9 cellular contexts compared by ENCODE assay signal in genomic region chr3:158918008-158918407, GRCh38.
DNase-seq lines count a peak whose midpoint lies in the region; TF ChIP-seq lines count a peak whose summit lies in the region.
"Had no signal": no experiment of that assay in that cellular context is flagged by ENCODE, and none has a peak within 500 bp of the region (broad histone marks: within the 10 kb centered on the region; RNA-seq: fewer than 3 reads in every experiment).

No MANE protein-coding gene starts in this region.

- no peaks in the 10 kb centered on the region for H3K9me3 Mint-ChIP-seq in osteocyte (ENCODE audit: unreplicated experiment)

- H3K27me3 ChIP-seq in SJCRH30: no peaks in the 10 kb centered on the region
- no peaks in the 10 kb centered on the region for H3K27me3 ChIP-seq in esophagus muscularis mucosa
- H3K27me3 ChIP-seq in uterus: no peaks in the 10 kb centered on the region
- H3K27me3 ChIP-seq: neutrophil had no signal

- H3K4me3 Mint-ChIP-seq in osteocyte (ENCODE audit: unreplicated experiment): no peak overlapping the region

- no peak overlapping the region for H3K4me3 ChIP-seq in Jurkat, Clone E6-1 (ENCODE audit: low read length)
- H3K4me3 ChIP-seq in SJCRH30: no peak overlapping the region
- H3K4me3 ChIP-seq in esophagus muscularis mucosa: no peak overlapping the region
- no peak overlapping the region for H3K4me3 ChIP-seq in uterus

- TF ChIP-seq CTCF in esophagus muscularis mucosa (IDR thresholded peaks at IDR 0.05) (peak in 2 of 3 experiments; percentile 24 to 38), osteocyte (IDR thresholded peaks at IDR 0.05) (peak; percentile 69), uterus (IDR thresholded peaks at IDR 0.05) (no peak)

- H3K27ac ChIP-seq in SJCRH30 (no peak overlapping the region), esophagus muscularis mucosa (replicated peaks in 1 of 4) (no peak overlapping the region), uterus (no peak overlapping the region)
- H3K27ac ChIP-seq: neutrophil had no signal

- H3K9me3 ChIP-seq in SJCRH30 (replicated peaks): no peaks in the 10 kb centered on the region
- H3K9me3 ChIP-seq in esophagus muscularis mucosa: no peaks in the 10 kb centered on the region
- H3K9me3 ChIP-seq in uterus: no peaks in the 10 kb centered on the region
- H3K9me3 ChIP-seq: neutrophil had no signal

- no peaks in the 10 kb centered on the region for H3K4me1 ChIP-seq in SJCRH30
- no peaks in the 10 kb centered on the region for H3K4me1 ChIP-seq in esophagus muscularis mucosa
- H3K4me1 ChIP-seq in uterus: no peaks in the 10 kb centered on the region

- in situ Hi-C loops in G401 (cut with HindIII; ENCODE audit: low sequenced_read_pairs): no loop called here

- H3K27ac Mint-ChIP-seq in osteocyte (ENCODE audit: unreplicated experiment): no peak overlapping the region

- DNase-seq in A172 (ENCODE audit: low spot score): peak; percentile 84
- peak; percentile 11 for DNase-seq in G401 (ENCODE audit: low spot score)
- DNase-seq in GOT3 (lab: John Stamatoyannopoulos, UW): peak; percentile 31
- peak; percentile 12 for DNase-seq in Jurkat, Clone E6-1 (ENCODE audit: low read depth, low spot score)
- peak; percentile 24 to 50 for DNase-seq in SJCRH30
- DNase-seq in esophagus muscularis mucosa (ENCODE audit: extremely low spot score): peak; percentile 55
- no peak for DNase-seq in osteocyte (ENCODE audit: extremely low spot score, unreplicated experiment)
- DNase-seq in uterus: no peak

- no peak for TF ChIP-seq EP300 in esophagus muscularis mucosa (IDR thresholded peaks at IDR 0.05)

- intact Hi-C loops in esophagus muscularis mucosa (cut with DNase I): loop anchor here (5.0 kb wide), 1 partner anchor 339 kb away; no protein-coding TSS in a partner anchor
- intact Hi-C loops in uterus (cut with DNase I; ENCODE audit: low total_unique reads): no loop called here

- peaks cover 2% of the 10 kb centered on the region for H3K4me1 Mint-ChIP-seq in osteocyte (ENCODE audit: unreplicated experiment)

- 43% methylated on average over 3 of the region's 3 CpGs for WGBS in esophagus muscularis mucosa

- H3K36me3 ChIP-seq in SJCRH30 (no peaks in the 10 kb centered on the region), esophagus muscularis mucosa (no peaks in the 10 kb centered on the region), uterus (no peaks in the 10 kb centered on the region)
- H3K36me3 ChIP-seq: neutrophil had no signal

- peaks cover 16% of the 10 kb centered on the region for H3K27me3 Mint-ChIP-seq in osteocyte (ENCODE audit: unreplicated experiment)

- H3K36me3 Mint-ChIP-seq in osteocyte (ENCODE audit: unreplicated experiment): no peaks in the 10 kb centered on the region

- TF ChIP-seq POLR2A in esophagus muscularis mucosa (IDR thresholded peaks at IDR 0.05; ENCODE audit: low read depth) (no peak), uterus (IDR thresholded peaks at IDR 0.05) (no peak)

Comparison
In these comparisons a context has a peak if more than half of its experiments do, and no peak if none do; other contexts are left out.
1. DNase-seq: peak in A172 (single experiment), G401 (single experiment), GOT3 (single experiment), Jurkat, Clone E6-1 (single experiment), SJCRH30 (2 of 2) and esophagus muscularis mucosa (single experiment); none in osteocyte (single experiment) and uterus (0 of 2).
2. CTCF ChIP-seq: peak in esophagus muscularis mucosa (2 of 3) and osteocyte (single experiment); none in uterus (0 of 4).